In genomic region chr4:114223580-114223979, GRCh38 we compare ENCODE assay signal across 10 cellular contexts.
"Had no signal": no experiment of that assay in that cellular context is flagged by ENCODE, and none has a peak within 500 bp of the region (broad histone marks: within the 10 kb centered on the region; RNA-seq: fewer than 3 reads in every experiment).

No MANE protein-coding gene starts in this region.

- ATAC-seq: HCT116, HepG2 had no signal

- H3K4me3 Mint-ChIP-seq: HFFc6, IgD-negative memory B cell had no signal

- H3K4me3 ChIP-seq: GM23248, HAP-1 had no signal

- H3K27ac Mint-ChIP-seq: HFFc6, IgD-negative memory B cell had no signal

- H3K4me1 ChIP-seq: HAP-1 had no signal

- DNase-seq: GM23248, GOT3, H7, HFFc6, KBM-7 had no signal

- H3K36me3 ChIP-seq: HAP-1 had no signal

- H3K27me3 Mint-ChIP-seq: IgD-negative memory B cell had no signal

- H3K36me3 Mint-ChIP-seq: IgD-negative memory B cell had no signal

- H3K9me3 Mint-ChIP-seq: HFFc6, IgD-negative memory B cell had no signal

- H3K9ac ChIP-seq: GM23248 had no signal

- H3K27ac ChIP-seq: GM23248, HL-60 had no signal

- H3K9me3 ChIP-seq: HAP-1 had no signal

- H2AFZ ChIP-seq: GM23248 had no signal

- H3K4me1 Mint-ChIP-seq: IgD-negative memory B cell had no signal
